26 cellular contexts compared by ENCODE assay signal in the genomic region with DNA sequence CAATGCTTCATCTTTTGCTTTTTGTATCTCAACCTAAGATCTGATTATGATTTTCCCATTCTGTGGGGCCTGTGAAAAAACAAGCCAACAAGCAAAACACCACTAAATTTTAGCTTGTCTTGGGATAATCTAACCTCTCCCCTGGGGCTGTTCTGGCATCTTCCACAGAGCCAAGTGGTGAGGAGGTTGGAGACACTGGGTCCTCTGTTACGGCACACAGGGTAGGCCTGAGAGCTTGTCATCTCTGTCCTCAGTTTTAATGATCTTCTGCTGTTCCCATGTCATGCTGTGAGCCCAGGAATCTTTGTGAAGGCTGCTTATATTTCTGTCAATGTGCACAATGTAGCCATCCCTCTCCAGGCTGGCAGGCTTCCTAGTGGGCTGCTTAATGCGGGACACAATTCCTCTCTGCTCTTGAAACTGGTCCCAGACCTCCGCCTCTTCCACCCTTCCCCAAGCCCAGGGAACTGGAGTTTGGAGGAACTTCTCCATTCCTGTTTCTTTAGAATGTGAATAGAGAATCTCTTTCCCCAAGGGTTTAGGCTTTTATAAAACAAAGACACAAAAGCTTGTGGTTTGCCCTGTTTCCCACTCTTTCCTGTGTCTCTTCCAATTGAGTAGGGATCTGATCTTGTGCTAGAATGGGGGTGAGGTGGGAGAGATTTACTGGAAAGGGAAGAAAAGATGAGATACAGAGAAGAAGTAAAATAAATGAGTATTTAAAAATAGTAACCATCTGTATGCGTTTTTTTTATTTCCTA. TPM values are rescaled to one million over a fixed set of nuclear protein-coding genes. Genes with fewer than 3 reads are reported as not detected.
DNase-seq lines count a peak whose midpoint lies in the region; FAIRE-seq and TF ChIP-seq lines count a peak whose summit lies in the region.
"Had no signal": no experiment of that assay in that cellular context is flagged by ENCODE, and none has a peak within 500 bp of the region (broad histone marks: within the 10 kb centered on the region; RNA-seq: fewer than 3 reads in every experiment).

No MANE protein-coding gene starts in this region.

- FAIRE-seq in frontal cortex (lab: Jason Lieb, UNC): no peak
- FAIRE-seq: colon, endometrium, GM18507 had no signal

- H3K27ac Mint-ChIP-seq in brain: peak overlapping the region; percentile 19 to 90 (median 72)
- H3K27ac Mint-ChIP-seq: activated naive CD4-positive, alpha-beta T cell treated with anti-CD3 and anti-CD28 coated beads, Interleukin-2, amount 10 ng/mL, durations not matched to agents 7 days and 5 days; activated T-cell treated with anti-CD3 and anti-CD28 coated beads, Interleukin-2, amount 50 U/mL, for 72 hours; CD4-positive, CD25-positive, alpha-beta regulatory T cell; natural killer cell treated with Interleukin-12 subunit alpha and Interleukin-12 subunit beta and Interleukin-15 and Interleukin-18, amount 100 ng/mL, for 72 hours had no signal

- H3K9me3 Mint-ChIP-seq in brain: peaks cover 0 to 6% (median 2%) of the 10 kb centered on the region in 5 experiments
- H3K9me3 Mint-ChIP-seq: activated naive CD4-positive, alpha-beta T cell treated with anti-CD3 and anti-CD28 coated beads, Interleukin-2, amount 10 ng/mL, durations not matched to agents 7 days and 5 days had no signal

- H3K36me3 ChIP-seq in HEK293 (ENCODE audit: control insufficient read depth in 2 of 2, insufficient read depth in 1 of 2, low read length in 2 of 2): no peaks in the 10 kb centered on the region
- H3K36me3 ChIP-seq: ascending aorta, SJCRH30 had no signal

- H3K27ac ChIP-seq in HEK293 (ENCODE audit: extremely low read depth, low read depth, low read length) (no peak overlapping the region), substantia nigra (ENCODE audit: low read depth, low read length, poor library complexity, severe bottlenecking) (peak overlapping the region; percentile 5)
- H3K27ac ChIP-seq: ascending aorta, SJCRH30 had no signal

- no peaks in the 10 kb centered on the region for H3K4me1 ChIP-seq in HEK293 (ENCODE audit: control insufficient read depth, insufficient read depth, low read length)
- H3K4me1 ChIP-seq: SJCRH30 had no signal

- H3K4me3 Mint-ChIP-seq in brain: peak overlapping the region in 1 of 5 experiments; percentile 44
- H3K4me3 Mint-ChIP-seq: activated naive CD4-positive, alpha-beta T cell treated with anti-CD3 and anti-CD28 coated beads, Interleukin-2, amount 10 ng/mL, durations not matched to agents 7 days and 5 days; activated T-cell treated with anti-CD3 and anti-CD28 coated beads, Interleukin-2, amount 50 U/mL, for 72 hours; CD4-positive, CD25-positive, alpha-beta regulatory T cell; natural killer cell treated with Interleukin-12 subunit alpha and Interleukin-12 subunit beta and Interleukin-15 and Interleukin-18, amount 100 ng/mL, for 72 hours had no signal

- intact Hi-C loops in head of caudate nucleus (cut with DNase I): no loop called here

- TF ChIP-seq CTCF in HEK293 (tag by site-specific recombination; IDR thresholded peaks at IDR 0.05) (no peak), brain (conservative IDR thresholded peaks at IDR 0.05) (no peak)

- DNase-seq in head of caudate nucleus (peak in 23 of 42 donors; percentile 10 to 55 (median 25)), substantia nigra (lab: John Stamatoyannopoulos, UW) (peak in 17 of 49 donors; percentile 4 to 41 (median 10)), NCI-H1092 (lab: John Stamatoyannopoulos, UW) (no peak), frontal cortex (ENCODE audit: low spot score in 2 of 2) (no peak)
- DNase-seq in activated T-cell treated with anti-CD3 and anti-CD28 coated beads, Interleukin-2, amount 50 U/mL, for 1 hour: no peak
- no peak for DNase-seq in stimulated activated CD4-positive, alpha-beta T cell treated with anti-CD3 and anti-CD28 coated beads, Interleukin-12 subunit alpha, Interleukin-12 subunit beta, amount 100 ng/mL, for 4 hours
- DNase-seq: activated CD4-positive, alpha-beta T cell treated with anti-CD3 and anti-CD28 coated beads for 4 hours; activated naive CD4-positive, alpha-beta T cell treated with anti-CD3 and anti-CD28 coated beads, Interleukin-2, amount 10 ng/mL, durations not matched to agents 7 days and 5 days; activated T-cell treated with anti-CD3 and anti-CD28 coated beads, Interleukin-2, amount 50 U/mL, for 72 hours; CD4-positive, CD25-positive, alpha-beta regulatory T cell; H7; Kasumi-1; left colon; NCI-H1092 treated with DMSO at 0.1 percent for 48 hours; NCI-H2029 treated with DMSO at 0.1 percent for 48 hours; NCI-H345; PC-3; SJCRH30 had no signal

- H3K4me1 Mint-ChIP-seq in brain: peaks cover 20% of the 10 kb centered on the region
- H3K4me1 Mint-ChIP-seq: activated naive CD4-positive, alpha-beta T cell treated with anti-CD3 and anti-CD28 coated beads, Interleukin-2, amount 10 ng/mL, durations not matched to agents 7 days and 5 days; CD4-positive, CD25-positive, alpha-beta regulatory T cell had no signal

- H3K9me3 ChIP-seq in HEK293 (ENCODE audit: control insufficient read depth, insufficient read depth, low read depth, low read length): no peaks in the 10 kb centered on the region
- H3K9me3 ChIP-seq: ascending aorta, SJCRH30 had no signal

- no peak overlapping the region for H3K4me3 ChIP-seq in HEK293 (ENCODE audit: low read depth, low read length)
- H3K4me3 ChIP-seq: ascending aorta, SJCRH30 had no signal

- peaks cover 3% of the 10 kb centered on the region for H3K27me3 Mint-ChIP-seq in brain
- H3K27me3 Mint-ChIP-seq: activated naive CD4-positive, alpha-beta T cell treated with anti-CD3 and anti-CD28 coated beads, Interleukin-2, amount 10 ng/mL, durations not matched to agents 7 days and 5 days had no signal

- POLR2A ChIA-PET in HEK293 (lab: Yijun Ruan, JAX): no interaction called here

- H3K36me3 Mint-ChIP-seq in brain: no peaks in the 10 kb centered on the region
- H3K36me3 Mint-ChIP-seq: activated naive CD4-positive, alpha-beta T cell treated with anti-CD3 and anti-CD28 coated beads, Interleukin-2, amount 10 ng/mL, durations not matched to agents 7 days and 5 days; CD4-positive, CD25-positive, alpha-beta regulatory T cell; natural killer cell treated with Interleukin-12 subunit alpha and Interleukin-12 subunit beta and Interleukin-15 and Interleukin-18, amount 100 ng/mL, for 72 hours had no signal

- CTCF ChIA-PET in HEK293 (lab: Yijun Ruan, JAX): no interaction called here

TF ChIP-seq in HEK293, 187 proteins besides CTCF, POLR2A, EP300 and RAD21:
- TF ChIP-seq ZNF10 (tag by site-specific recombination; IDR thresholded peaks at IDR 0.05): no peak
- TF ChIP-seq ZNF561 (tag by site-specific recombination; IDR thresholded peaks at IDR 0.05; ENCODE audit: borderline replicate concordance): no peak
- TF ChIP-seq, protein P1, sequence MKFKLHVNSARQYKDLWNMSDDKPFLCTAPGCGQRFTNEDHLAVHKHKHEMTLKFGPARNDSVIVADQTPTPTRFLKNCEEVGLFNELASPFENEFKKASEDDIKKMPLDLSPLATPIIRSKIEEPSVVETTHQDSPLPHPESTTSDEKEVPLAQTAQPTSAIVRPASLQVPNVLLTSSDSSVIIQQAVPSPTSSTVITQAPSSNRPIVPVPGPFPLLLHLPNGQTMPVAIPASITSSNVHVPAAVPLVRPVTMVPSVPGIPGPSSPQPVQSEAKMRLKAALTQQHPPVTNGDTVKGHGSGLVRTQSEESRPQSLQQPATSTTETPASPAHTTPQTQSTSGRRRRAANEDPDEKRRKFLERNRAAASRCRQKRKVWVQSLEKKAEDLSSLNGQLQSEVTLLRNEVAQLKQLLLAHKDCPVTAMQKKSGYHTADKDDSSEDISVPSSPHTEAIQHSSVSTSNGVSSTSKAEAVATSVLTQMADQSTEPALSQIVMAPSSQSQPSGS (tag by site-specific recombination; IDR thresholded peaks at IDR 0.05; ENCODE audit: low read depth): no peak
- TF ChIP-seq ZNF530 (tag by site-specific recombination; IDR thresholded peaks at IDR 0.05; ENCODE audit: low read depth): no peak
- peak; percentile 36; the same call in 1 of the 2 replicates for TF ChIP-seq ZIC2 (tag by site-specific recombination; IDR thresholded peaks at IDR 0.05)
- no peak for TF ChIP-seq ZNF558 (tag by site-specific recombination; IDR thresholded peaks at IDR 0.05)
- TF ChIP-seq, protein P2, sequence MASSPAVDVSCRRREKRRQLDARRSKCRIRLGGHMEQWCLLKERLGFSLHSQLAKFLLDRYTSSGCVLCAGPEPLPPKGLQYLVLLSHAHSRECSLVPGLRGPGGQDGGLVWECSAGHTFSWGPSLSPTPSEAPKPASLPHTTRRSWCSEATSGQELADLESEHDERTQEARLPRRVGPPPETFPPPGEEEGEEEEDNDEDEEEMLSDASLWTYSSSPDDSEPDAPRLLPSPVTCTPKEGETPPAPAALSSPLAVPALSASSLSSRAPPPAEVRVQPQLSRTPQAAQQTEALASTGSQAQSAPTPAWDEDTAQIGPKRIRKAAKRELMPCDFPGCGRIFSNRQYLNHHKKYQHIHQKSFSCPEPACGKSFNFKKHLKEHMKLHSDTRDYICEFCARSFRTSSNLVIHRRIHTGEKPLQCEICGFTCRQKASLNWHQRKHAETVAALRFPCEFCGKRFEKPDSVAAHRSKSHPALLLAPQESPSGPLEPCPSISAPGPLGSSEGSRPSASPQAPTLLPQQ (tag by site-specific recombination; IDR thresholded peaks at IDR 0.05): no peak
- TF ChIP-seq KLF9 (tag by site-specific recombination; IDR thresholded peaks at IDR 0.05; ENCODE audit: low read depth): no peak

RNA-seq across cellular contexts. Expression of gene SEMA6A, which starts 30.9 kb away (rescaled TPM):
- 34.2 TPM for polyA plus RNA-seq in brain (ENCODE audit: insufficient read depth, low read depth, low replicate concordance)
- total RNA-seq in frontal cortex: 15.5 TPM
- total RNA-seq: activated CD8-positive, alpha-beta memory T cell treated with anti-CD3 and anti-CD28 coated beads for 36 hours; CD4-positive, CD25-positive, alpha-beta regulatory T cell; natural killer cell treated with Interleukin-12 subunit alpha and Interleukin-12 subunit beta and Interleukin-15 and Interleukin-18, amount 100 ng/mL, for 72 hours; PC-3 had no signal

Comparison
In these comparisons a context has a peak if more than half of its experiments do, and no peak if none do; other contexts are left out.
1. DNase-seq: peak in head of caudate nucleus (23 of 42); none in NCI-H1092 (single experiment), activated T-cell treated with anti-CD3 and anti-CD28 coated beads, Interleukin-2, amount 50 U/mL, for 1 hour (single experiment), frontal cortex (0 of 2) and stimulated activated CD4-positive, alpha-beta T cell treated with anti-CD3 and anti-CD28 coated beads, Interleukin-12 subunit alpha, Interleukin-12 subunit beta, amount 100 ng/mL, for 4 hours (single experiment).